ENCODE assay signal across 1 cellular context in the genomic region with DNA sequence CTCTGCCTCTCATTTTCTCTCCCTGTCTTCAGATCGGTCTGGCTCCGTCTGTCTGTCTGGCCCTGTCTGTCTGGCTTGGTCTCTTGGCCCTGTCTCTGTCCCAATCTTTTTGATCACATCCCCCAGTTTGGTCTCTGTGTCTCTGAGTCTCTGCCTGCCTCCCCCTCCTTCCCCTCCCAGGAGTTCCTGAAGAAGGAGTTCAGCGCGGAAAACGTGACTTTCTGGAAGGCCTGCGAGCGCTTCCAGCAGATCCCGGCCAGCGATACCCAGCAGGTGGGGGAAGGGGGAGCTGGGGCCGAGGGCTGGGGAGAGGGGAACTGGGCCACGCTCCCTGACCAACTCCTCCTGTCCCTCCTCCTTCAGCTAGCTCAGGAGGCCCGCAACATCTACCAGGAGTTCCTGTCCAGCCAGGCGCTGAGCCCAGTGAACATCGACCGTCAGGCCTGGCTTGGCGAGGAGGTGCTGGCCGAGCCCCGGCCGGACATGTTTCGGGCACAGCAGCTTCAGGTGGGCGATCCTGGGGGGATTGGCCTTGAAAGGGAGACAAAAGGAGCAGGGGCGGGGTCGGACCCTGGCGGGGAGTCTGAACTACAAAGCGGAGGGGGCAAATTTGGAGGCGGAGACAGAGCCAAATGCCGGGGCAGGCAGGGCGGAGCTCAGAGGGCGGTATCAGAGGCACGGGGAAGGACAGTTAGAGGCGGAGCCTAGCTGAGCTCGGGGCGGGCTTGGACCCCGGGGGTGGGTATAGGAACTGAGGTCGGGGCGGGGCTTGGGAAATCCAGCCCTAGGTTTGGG.
TF ChIP-seq lines count a peak whose summit lies in the region.

No MANE protein-coding gene starts in this region.

TF ChIP-seq in K562, 482 proteins besides CTCF, POLR2A, EP300 and RAD21 (continues in another document):
- TF ChIP-seq MNT (conservative IDR thresholded peaks at IDR 0.05) (peak in 1 of 2 experiments; percentile 55; a peak in 2 of 4 replicates), ZNF408 (CRISPR knock-in tag; IDR thresholded peaks at IDR 0.05; ENCODE audit: low read depth) (no peak), ARID4B (CRISPR knock-in tag; IDR thresholded peaks at IDR 0.05) (no peak; the same call in 1 of the 2 replicates), MAZ (CRISPR knock-in tag; conservative IDR thresholded peaks at IDR 0.05 in 1 of 2, IDR thresholded peaks at IDR 0.05 in 1 of 2) (peak; percentile 81 to 82; a peak in 3 of 4 replicates), E2F3 (CRISPR knock-in tag; IDR thresholded peaks at IDR 0.05) (no peak), MTA1 (IDR thresholded peaks at IDR 0.05; ENCODE audit: borderline replicate concordance) (0 out of 2 replicates have a peak, but pooled peaks have one; percentile 27), ETS2 (tag; IDR thresholded peaks at IDR 0.05; ENCODE audit: borderline replicate concordance, poor library complexity, severe bottlenecking) (no peak), TCF15 (CRISPR knock-in tag; IDR thresholded peaks at IDR 0.05) (no peak), HBP1 (CRISPR knock-in tag; IDR thresholded peaks at IDR 0.05) (peak; percentile 31; the same call in 1 of the 2 replicates), ZBTB34 (CRISPR knock-in tag; IDR thresholded peaks at IDR 0.05) (no peak), ZNF140 (CRISPR knock-in tag; IDR thresholded peaks at IDR 0.05) (no peak), ERF (CRISPR knock-in tag; IDR thresholded peaks at IDR 0.05) (no peak), ARID2 (IDR thresholded peaks at IDR 0.05) (no peak), ZNF79 (CRISPR knock-in tag; IDR thresholded peaks at IDR 0.05; ENCODE audit: low read depth) (no peak), KLF16 (IDR thresholded peaks at IDR 0.05) (no peak), EZH2 (IDR thresholded peaks at IDR 0.05; ENCODE audit: borderline replicate concordance, low read depth, low read length) (no peak), KAT8 (IDR thresholded peaks at IDR 0.05; ENCODE audit: low read depth) (no peak), TOE1 (IDR thresholded peaks at IDR 0.05; ENCODE audit: borderline replicate concordance) (peak; percentile 13; the same call in 1 of the 2 replicates), TOE1 (CRISPR knock-in tag; IDR thresholded peaks at IDR 0.05; ENCODE audit: borderline replicate concordance, low read depth) (no peak), ATF7 (IDR thresholded peaks at IDR 0.05) (no peak; the same call in 1 of the 2 replicates), NFRKB (IDR thresholded peaks at IDR 0.05; ENCODE audit: low read depth) (peak; percentile 74; the same call in 1 of the 2 replicates), CXXC5 (CRISPR knock-in tag; IDR thresholded peaks at IDR 0.05) (peak; percentile 55), NR2C2 (CRISPR knock-in tag; IDR thresholded peaks at IDR 0.05) (0 out of 2 replicates have a peak, but pooled peaks have one; percentile 37), NR2C2 (tag; IDR thresholded peaks at IDR 0.05) (peak; percentile 56), ASH1L (IDR thresholded peaks at IDR 0.05; ENCODE audit: borderline replicate concordance, low read depth, partially characterized antibody) (no peak), STAG1 (CRISPR knock-in tag; IDR thresholded peaks at IDR 0.05; ENCODE audit: borderline replicate concordance) (no peak), CBX1 (IDR thresholded peaks at IDR 0.05; ENCODE audit: low read depth) (no peak; the same call in 1 of the 2 replicates), ZNF384 (IDR thresholded peaks at IDR 0.05; ENCODE audit: low read depth, low read length) (no peak), ESRRB (CRISPR knock-in tag; IDR thresholded peaks at IDR 0.05; ENCODE audit: borderline replicate concordance) (no peak), ZNF175 (CRISPR knock-in tag; IDR thresholded peaks at IDR 0.05; ENCODE audit: low read depth) (no peak), TBP (optimal IDR thresholded peaks at IDR 0.05; ENCODE audit: low read depth, low read length) (peak; percentile 51), CTBP1 (IDR thresholded peaks at IDR 0.05; ENCODE audit: borderline replicate concordance) (peak; percentile 38; the same call in 1 of the 2 replicates), JUN (IDR thresholded peaks at IDR 0.05; ENCODE audit: borderline replicate concordance, low read depth, low read length) (peak; percentile 8; the same call in 1 of the 2 replicates), JUN (CRISPR knock-in tag; IDR thresholded peaks at IDR 0.05; ENCODE audit: borderline replicate concordance) (no peak)
- TF ChIP-seq, protein P1, sequence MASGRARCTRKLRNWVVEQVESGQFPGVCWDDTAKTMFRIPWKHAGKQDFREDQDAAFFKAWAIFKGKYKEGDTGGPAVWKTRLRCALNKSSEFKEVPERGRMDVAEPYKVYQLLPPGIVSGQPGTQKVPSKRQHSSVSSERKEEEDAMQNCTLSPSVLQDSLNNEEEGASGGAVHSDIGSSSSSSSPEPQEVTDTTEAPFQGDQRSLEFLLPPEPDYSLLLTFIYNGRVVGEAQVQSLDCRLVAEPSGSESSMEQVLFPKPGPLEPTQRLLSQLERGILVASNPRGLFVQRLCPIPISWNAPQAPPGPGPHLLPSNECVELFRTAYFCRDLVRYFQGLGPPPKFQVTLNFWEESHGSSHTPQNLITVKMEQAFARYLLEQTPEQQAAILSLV (tag; IDR thresholded peaks at IDR 0.05) = 0 out of 2 replicates have a peak, but pooled peaks have one; percentile 38
- TF ChIP-seq, protein P2, sequence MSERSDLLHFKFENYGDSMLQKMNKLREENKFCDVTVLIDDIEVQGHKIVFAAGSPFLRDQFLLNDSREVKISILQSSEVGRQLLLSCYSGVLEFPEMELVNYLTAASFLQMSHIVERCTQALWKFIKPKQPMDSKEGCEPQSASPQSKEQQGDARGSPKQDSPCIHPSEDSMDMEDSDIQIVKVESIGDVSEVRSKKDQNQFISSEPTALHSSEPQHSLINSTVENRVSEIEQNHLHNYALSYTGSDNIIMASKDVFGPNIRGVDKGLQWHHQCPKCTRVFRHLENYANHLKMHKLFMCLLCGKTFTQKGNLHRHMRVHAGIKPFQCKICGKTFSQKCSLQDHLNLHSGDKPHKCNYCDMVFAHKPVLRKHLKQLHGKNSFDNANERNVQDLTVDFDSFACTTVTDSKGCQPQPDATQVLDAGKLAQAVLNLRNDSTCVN (CRISPR knock-in tag; IDR thresholded peaks at IDR 0.05) = peak; percentile 63; the same call in 1 of the 2 replicates
- TF ChIP-seq, protein P3, sequence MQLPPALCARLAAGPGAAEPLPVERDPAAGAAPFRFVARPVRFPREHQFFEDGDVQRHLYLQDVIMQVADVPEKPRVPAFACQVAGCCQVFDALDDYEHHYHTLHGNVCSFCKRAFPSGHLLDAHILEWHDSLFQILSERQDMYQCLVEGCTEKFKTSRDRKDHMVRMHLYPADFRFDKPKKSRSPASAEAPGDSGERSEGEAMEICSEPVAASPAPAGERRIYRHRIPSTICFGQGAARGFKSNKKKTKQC (CRISPR knock-in tag; IDR thresholded peaks at IDR 0.05) = no peak
- TF ChIP-seq, protein P4, sequence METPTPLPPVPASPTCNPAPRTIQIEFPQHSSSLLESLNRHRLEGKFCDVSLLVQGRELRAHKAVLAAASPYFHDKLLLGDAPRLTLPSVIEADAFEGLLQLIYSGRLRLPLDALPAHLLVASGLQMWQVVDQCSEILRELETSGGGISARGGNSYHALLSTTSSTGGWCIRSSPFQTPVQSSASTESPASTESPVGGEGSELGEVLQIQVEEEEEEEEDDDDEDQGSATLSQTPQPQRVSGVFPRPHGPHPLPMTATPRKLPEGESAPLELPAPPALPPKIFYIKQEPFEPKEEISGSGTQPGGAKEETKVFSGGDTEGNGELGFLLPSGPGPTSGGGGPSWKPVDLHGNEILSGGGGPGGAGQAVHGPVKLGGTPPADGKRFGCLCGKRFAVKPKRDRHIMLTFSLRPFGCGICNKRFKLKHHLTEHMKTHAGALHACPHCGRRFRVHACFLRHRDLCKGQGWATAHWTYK (CRISPR knock-in tag; IDR thresholded peaks at IDR 0.05) = peak; percentile 16; the same call in 1 of the 2 replicates
- TF ChIP-seq, protein P5, sequence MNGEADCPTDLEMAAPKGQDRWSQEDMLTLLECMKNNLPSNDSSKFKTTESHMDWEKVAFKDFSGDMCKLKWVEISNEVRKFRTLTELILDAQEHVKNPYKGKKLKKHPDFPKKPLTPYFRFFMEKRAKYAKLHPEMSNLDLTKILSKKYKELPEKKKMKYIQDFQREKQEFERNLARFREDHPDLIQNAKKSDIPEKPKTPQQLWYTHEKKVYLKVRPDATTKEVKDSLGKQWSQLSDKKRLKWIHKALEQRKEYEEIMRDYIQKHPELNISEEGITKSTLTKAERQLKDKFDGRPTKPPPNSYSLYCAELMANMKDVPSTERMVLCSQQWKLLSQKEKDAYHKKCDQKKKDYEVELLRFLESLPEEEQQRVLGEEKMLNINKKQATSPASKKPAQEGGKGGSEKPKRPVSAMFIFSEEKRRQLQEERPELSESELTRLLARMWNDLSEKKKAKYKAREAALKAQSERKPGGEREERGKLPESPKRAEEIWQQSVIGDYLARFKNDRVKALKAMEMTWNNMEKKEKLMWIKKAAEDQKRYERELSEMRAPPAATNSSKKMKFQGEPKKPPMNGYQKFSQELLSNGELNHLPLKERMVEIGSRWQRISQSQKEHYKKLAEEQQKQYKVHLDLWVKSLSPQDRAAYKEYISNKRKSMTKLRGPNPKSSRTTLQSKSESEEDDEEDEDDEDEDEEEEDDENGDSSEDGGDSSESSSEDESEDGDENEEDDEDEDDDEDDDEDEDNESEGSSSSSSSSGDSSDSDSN (IDR thresholded peaks at IDR 0.05; ENCODE audit: borderline replicate concordance in 1 of 2, low read depth in 2 of 2, low read length in 2 of 2) = peak; percentile 32 to 46; a peak in 2 of 4 replicates
